Comparison of ENCODE assay signal across 13 cellular contexts in genomic region chr6:14035448-14035847, GRCh38.
DNase-seq lines count a peak whose midpoint lies in the region; ATAC-seq and TF ChIP-seq lines count a peak whose summit lies in the region.
"Had no signal": no experiment of that assay in that cellular context is flagged by ENCODE, and none has a peak within 500 bp of the region (broad histone marks: within the 10 kb centered on the region; RNA-seq: fewer than 3 reads in every experiment).

No MANE protein-coding gene starts in this region.

- H3K27ac Mint-ChIP-seq in activated naive CD4-positive, alpha-beta T cell treated with anti-CD3 and anti-CD28 coated beads, Interleukin-2, amount 50 U/mL, for 72 hours = no peak overlapping the region
- H3K27ac Mint-ChIP-seq in activated naive CD4-positive, alpha-beta T cell treated with anti-CD3 and anti-CD28 coated beads for 36 hours = no peak overlapping the region
- H3K27ac Mint-ChIP-seq: CD4-positive, CD25-positive, alpha-beta regulatory T cell; stimulated activated naive CD8-positive, alpha-beta T cell treated with anti-CD3 and anti-CD28 coated beads, Interleukin-15, Interleukin-2, amounts not matched to agents 100 ng/mL and 50 ng/mL, for 24 hours; T-helper 17 cell had no signal

- CTCF ChIA-PET in activated naive CD4-positive, alpha-beta T cell treated with anti-CD3 and anti-CD28 coated beads for 36 hours (lab: Charles Lee) = interaction anchor here (1.3 kb wide), 1 partner anchor 9 kb away, joined by 3 read pairs; no protein-coding TSS in a partner anchor

- H3K4me3 ChIP-seq in ACC112 (ENCODE audit: low read depth, low read length) (no peak overlapping the region), body of pancreas (no peak overlapping the region), kidney epithelial cell (ENCODE audit: low read depth, low read length) (no peak overlapping the region)

- H3K27me3 ChIP-seq in ACC112 (ENCODE audit: insufficient read depth, low read length) = no peaks in the 10 kb centered on the region
- H3K27me3 ChIP-seq in body of pancreas = no peaks in the 10 kb centered on the region
- no peaks in the 10 kb centered on the region for H3K27me3 ChIP-seq in kidney epithelial cell (ENCODE audit: control insufficient read depth, insufficient read depth, low read length)

- no peak overlapping the region for H3K4me3 Mint-ChIP-seq in activated naive CD4-positive, alpha-beta T cell treated with anti-CD3 and anti-CD28 coated beads for 36 hours
- H3K4me3 Mint-ChIP-seq: CD4-positive, CD25-positive, alpha-beta regulatory T cell; stimulated activated naive CD8-positive, alpha-beta T cell treated with anti-CD3 and anti-CD28 coated beads, Interleukin-15, Interleukin-2, amounts not matched to agents 100 ng/mL and 50 ng/mL, for 24 hours; T-helper 17 cell had no signal

- H3K4me1 Mint-ChIP-seq in activated naive CD4-positive, alpha-beta T cell treated with anti-CD3 and anti-CD28 coated beads for 36 hours (ENCODE audit: low read depth) = no peaks in the 10 kb centered on the region
- H3K4me1 Mint-ChIP-seq: T-helper 17 cell had no signal

- 30 to 31% methylated on average over 5 of the region's 5 CpGs for WGBS in body of pancreas, 2 donors

- intact Hi-C loops in body of pancreas (cut with DNase I) = no loop called here
- intact Hi-C loops in activated naive CD4-positive, alpha-beta T cell treated with anti-CD3 and anti-CD28 coated beads for 36 hours (cut with micrococcal nuclease) = no loop called here

- H3K36me3 ChIP-seq in ACC112 (ENCODE audit: insufficient read depth, low read length) (0 out of 2 replicates have a peak, but pooled peaks cover 3% of the 10 kb centered on the region), body of pancreas (replicated peaks in 1 of 2; ENCODE audit: insufficient read depth in 1 of 2, low read depth in 2 of 2) (no peaks in the 10 kb centered on the region), kidney epithelial cell (ENCODE audit: control insufficient read depth, insufficient read depth, low read length) (no peaks in the 10 kb centered on the region)

- no peak for TF ChIP-seq CTCF in body of pancreas (IDR thresholded peaks at IDR 0.05)
- TF ChIP-seq CTCF in kidney epithelial cell (IDR thresholded peaks at IDR 0.05; ENCODE audit: insufficient read depth, low read length, poor library complexity, severe bottlenecking) = no peak

- H3K4me1 ChIP-seq in ACC112 (ENCODE audit: control insufficient read depth, insufficient read depth, low read length, unreplicated experiment) = peaks cover 25% of the 10 kb centered on the region
- H3K4me1 ChIP-seq in body of pancreas = peaks cover 21% of the 10 kb centered on the region

- peak; percentile 96 for ATAC-seq in body of pancreas
- no peak for ATAC-seq in activated naive CD4-positive, alpha-beta T cell treated with anti-CD3 and anti-CD28 coated beads, Interleukin-2, amount 50 U/mL, for 72 hours
- ATAC-seq: T-helper 17 cell had no signal

- peak overlapping the region; percentile 50 for H3K27ac ChIP-seq in ACC112 (ENCODE audit: low read depth, low read length)
- H3K27ac ChIP-seq in body of pancreas = peak overlapping the region; percentile 52 to 93 (median 83)

- H3K9me3 ChIP-seq in body of pancreas = no peaks in the 10 kb centered on the region

- peaks cover 13% of the 10 kb centered on the region for H3K27me3 Mint-ChIP-seq in activated naive CD4-positive, alpha-beta T cell treated with anti-CD3 and anti-CD28 coated beads for 36 hours (ENCODE audit: low read depth)

- TF ChIP-seq POLR2A in body of pancreas (IDR thresholded peaks at IDR 0.05) = no peak

- no peaks in the 10 kb centered on the region for H3K9me3 Mint-ChIP-seq in activated naive CD4-positive, alpha-beta T cell treated with anti-CD3 and anti-CD28 coated beads, Interleukin-2, amount 50 U/mL, for 72 hours
- H3K9me3 Mint-ChIP-seq in activated naive CD4-positive, alpha-beta T cell treated with anti-CD3 and anti-CD28 coated beads for 36 hours = no peaks in the 10 kb centered on the region
- H3K9me3 Mint-ChIP-seq: CD4-positive, CD25-positive, alpha-beta regulatory T cell; stimulated activated naive CD8-positive, alpha-beta T cell treated with anti-CD3 and anti-CD28 coated beads, Interleukin-15, Interleukin-2, amounts not matched to agents 100 ng/mL and 50 ng/mL, for 24 hours had no signal

- peak overlapping the region; percentile 90 for H2AFZ ChIP-seq in ACC112 (ENCODE audit: low read length, unreplicated experiment)

- no peaks in the 10 kb centered on the region for H3K36me3 Mint-ChIP-seq in activated naive CD4-positive, alpha-beta T cell treated with anti-CD3 and anti-CD28 coated beads, Interleukin-2, amount 50 U/mL, for 72 hours
- H3K36me3 Mint-ChIP-seq in activated naive CD4-positive, alpha-beta T cell treated with anti-CD3 and anti-CD28 coated beads for 36 hours (ENCODE audit: low read depth) = no peaks in the 10 kb centered on the region
- H3K36me3 Mint-ChIP-seq: CD4-positive, CD25-positive, alpha-beta regulatory T cell had no signal

- no peaks in the 10 kb centered on the region for H3K79me2 ChIP-seq in ACC112 (ENCODE audit: control insufficient read depth, insufficient read depth, low read length, unreplicated experiment)

- peak; percentile 63 for DNase-seq in HK-2 (ENCODE audit: unreplicated experiment)
- DNase-seq in body of pancreas = peak; percentile 55 to 76 (median 66)
- DNase-seq in kidney epithelial cell (ENCODE audit: low read depth) = peak; percentile 68
- no peak for DNase-seq in GDM1 (lab: John Stamatoyannopoulos, UW)
- no peak for DNase-seq in activated naive CD4-positive, alpha-beta T cell (lab: John Stamatoyannopoulos, UW)
- no peak for DNase-seq in activated naive CD4-positive, alpha-beta T cell treated with anti-CD3 and anti-CD28 coated beads, Interleukin-2, amount 50 U/mL, for 72 hours (ENCODE audit: low spot score in 2 of 2)
- no peak for DNase-seq in activated naive CD4-positive, alpha-beta T cell treated with anti-CD3 and anti-CD28 coated beads for 36 hours
- DNase-seq: activated T-cell treated with anti-CD3 and anti-CD28 coated beads, Interleukin-2, amount 50 U/mL, for 1 hour; CD4-positive, CD25-positive, alpha-beta regulatory T cell; NCI-H510A treated with DMSO at 0.1 percent for 48 hours; T-helper 17 cell had no signal

Comparison
In these comparisons a context has a peak if more than half of its experiments do, and no peak if none do; other contexts are left out.
1. DNase-seq: peak in HK-2 (single experiment), body of pancreas (4 of 4) and kidney epithelial cell (single experiment); none in GDM1 (single experiment), activated naive CD4-positive, alpha-beta T cell (0 of 4), activated naive CD4-positive, alpha-beta T cell treated with anti-CD3 and anti-CD28 coated beads, Interleukin-2, amount 50 U/mL, for 72 hours (0 of 2) and activated naive CD4-positive, alpha-beta T cell treated with anti-CD3 and anti-CD28 coated beads for 36 hours (single experiment).